ENCODE assay signal across 11 cellular contexts in genomic region chr16:31216116-31216469, GRCh38. TPM values are rescaled to one million over a fixed set of nuclear protein-coding genes. Genes with fewer than 3 reads are reported as not detected.
DNase-seq lines count a peak whose midpoint lies in the region; ATAC-seq, FAIRE-seq and TF ChIP-seq lines count a peak whose summit lies in the region.
"Had no signal": no experiment of that assay in that cellular context is flagged by ENCODE, and none has a peak within 500 bp of the region (broad histone marks: within the 10 kb centered on the region; RNA-seq: fewer than 3 reads in every experiment).

No MANE protein-coding gene starts in this region.

- TF ChIP-seq RAD21 in A549 (conservative IDR thresholded peaks at IDR 0.05 in 1 of 2, IDR thresholded peaks at IDR 0.05 in 1 of 2) = no peak

- TF ChIP-seq POLR2A in A549 (IDR thresholded peaks at IDR 0.05; ENCODE audit: low read length) = no peak

- TF ChIP-seq CTCF in A549 (IDR thresholded peaks at IDR 0.05) (no peak), HEK293 (tag by site-specific recombination; IDR thresholded peaks at IDR 0.05) (no peak), nephron (IDR thresholded peaks at IDR 0.05; ENCODE audit: unreplicated experiment in 3 of 3) (no peak)

- no peak for FAIRE-seq in A549 (lab: Jason Lieb, UNC)
- no peak for FAIRE-seq in RCC 7860 (lab: Jason Lieb, UNC)
- FAIRE-seq: D721Med had no signal

- H3K4me2 ChIP-seq in A549 = peak overlapping the region; percentile 97

- H3K27ac ChIP-seq in A549 = peak overlapping the region; percentile 52 to 82; a peak in 3 of 6 replicates
- no peak overlapping the region for H3K27ac ChIP-seq in HEK293 (ENCODE audit: extremely low read depth, low read depth, low read length)

- H3K36me3 Mint-ChIP-seq in central memory CD8-positive, alpha-beta T cell (ENCODE audit: insufficient read depth) = no peaks in the 10 kb centered on the region
- H3K36me3 Mint-ChIP-seq in nephron (ENCODE audit: low read depth) = no peaks in the 10 kb centered on the region

- ATAC-seq in A549 (no peak), HG03354 (IDR thresholded peaks at IDR 0.05; ENCODE audit: poor library complexity, severe bottlenecking, unreplicated experiment) (no peak), HG02759 (IDR thresholded peaks at IDR 0.05; ENCODE audit: unreplicated experiment) (no peak)
- ATAC-seq in central memory CD8-positive, alpha-beta T cell (replicated peaks; ENCODE audit: extremely low read depth, poor library complexity, severe bottlenecking) = no peak

- no peaks in the 10 kb centered on the region for H3K9me3 Mint-ChIP-seq in central memory CD8-positive, alpha-beta T cell
- no peaks in the 10 kb centered on the region for H3K9me3 Mint-ChIP-seq in nephron

- no peak overlapping the region for H3K27ac Mint-ChIP-seq in central memory CD8-positive, alpha-beta T cell (ENCODE audit: low read depth)
- no peak overlapping the region for H3K27ac Mint-ChIP-seq in nephron

- DNase-seq in A549 (ENCODE audit: low read depth in 1 of 2, low spot score in 1 of 2) (no peak), RCC 7860 (ENCODE audit: low spot score) (no peak), HuH-7 (ENCODE audit: low spot score) (no peak)
- no peak for DNase-seq in central memory CD8-positive, alpha-beta T cell (ENCODE audit: low spot score in 2 of 2)
- DNase-seq: GOT3, NCI-H1436 had no signal

- POLR2A ChIA-PET in A549 (lab: Yijun Ruan, JAX) = interaction anchor here (1.8 kb wide), 1 partner anchor 36 kb away, joined by 8 read pairs; the partner anchor contains the start of gene FUS
- POLR2A ChIA-PET in HEK293 (lab: Yijun Ruan, JAX) = interaction anchor here (0.8 to 2.8 kb wide), 4 partner anchors 16 to 240 kb away, joined by 3 to 21 read pairs (median 4); partner anchors contain the start of gene FUS

- no peaks in the 10 kb centered on the region for H3K9me3 ChIP-seq in A549
- no peaks in the 10 kb centered on the region for H3K9me3 ChIP-seq in HEK293 (ENCODE audit: control insufficient read depth, insufficient read depth, low read depth, low read length)

- peak overlapping the region; percentile 61 for H3K4me3 Mint-ChIP-seq in central memory CD8-positive, alpha-beta T cell
- H3K4me3 Mint-ChIP-seq in nephron = peak overlapping the region; percentile 79 to 87 (median 87)

- CTCF ChIA-PET in A549 (lab: Yijun Ruan, JAX) (interaction anchor here (0.7 to 1.6 kb wide), 3 partner anchors 11 to 227 kb away, joined by 3 to 5 read pairs (median 3); partner anchors contain the start of gene ZNF843), HEK293 (lab: Yijun Ruan, JAX) (interaction anchor here (0.6 kb wide), 1 partner anchor 64 kb away, joined by 3 read pairs; no protein-coding TSS in a partner anchor)

- H3K27me3 Mint-ChIP-seq in central memory CD8-positive, alpha-beta T cell = peaks cover 65% of the 10 kb centered on the region
- peaks cover 91% of the 10 kb centered on the region for H3K27me3 Mint-ChIP-seq in nephron (ENCODE audit: low read depth)

- 50% methylated on average over 10 of the region's 10 CpGs for WGBS in A549 (ENCODE audit: missing lambda C conversion rate)

- H3K4me3 ChIP-seq in A549 (peak overlapping the region; percentile 53), HEK293 (ENCODE audit: low read depth, low read length) (no peak overlapping the region)

- TF ChIP-seq EP300 in A549 (IDR thresholded peaks at IDR 0.05) = no peak

- H3K4me1 Mint-ChIP-seq in central memory CD8-positive, alpha-beta T cell = peaks cover 23% of the 10 kb centered on the region
- peaks cover 24% of the 10 kb centered on the region for H3K4me1 Mint-ChIP-seq in nephron

- H3K4me1 ChIP-seq in A549 = peaks cover 5% of the 10 kb centered on the region; the same call in 2 of the 3 replicates
- H3K4me1 ChIP-seq in HEK293 (ENCODE audit: control insufficient read depth, insufficient read depth, low read length) = no peaks in the 10 kb centered on the region

- H3K36me3 ChIP-seq in HEK293 (ENCODE audit: control insufficient read depth in 2 of 2, insufficient read depth in 1 of 2, low read length in 2 of 2) = no peaks in the 10 kb centered on the region

TF ChIP-seq in A549, 52 proteins besides CTCF, POLR2A, EP300 and RAD21 (continues in another document):
- TF ChIP-seq HOXB5 (CRISPR knock-in tag; IDR thresholded peaks at IDR 0.05) (no peak), SREBF2 (IDR thresholded peaks at IDR 0.05) (no peak), MAZ (IDR thresholded peaks at IDR 0.05; ENCODE audit: borderline replicate concordance, low read depth, low read length) (no peak), RCOR1 (IDR thresholded peaks at IDR 0.05; ENCODE audit: low read depth, low read length) (no peak), ZNF302 (CRISPR knock-in tag; IDR thresholded peaks at IDR 0.05) (no peak), SMC3 (IDR thresholded peaks at IDR 0.05) (no peak), HOXA7 (CRISPR knock-in tag; IDR thresholded peaks at IDR 0.05) (no peak), ATOH8 (CRISPR knock-in tag; IDR thresholded peaks at IDR 0.05; ENCODE audit: low read depth) (no peak), KDM1A (IDR thresholded peaks at IDR 0.05; ENCODE audit: low read depth) (no peak), ZC3H11A (IDR thresholded peaks at IDR 0.05) (no peak), POLR2AphosphoS2 (conservative IDR thresholded peaks at IDR 0.05; ENCODE audit: low read length) (no peak)

TF ChIP-seq in HEK293, 187 proteins besides CTCF, POLR2A, EP300 and RAD21:
- TF ChIP-seq ZNF548 (tag by site-specific recombination; IDR thresholded peaks at IDR 0.05) (no peak), IKZF3 (tag by site-specific recombination; IDR thresholded peaks at IDR 0.05) (no peak), ZNF423 (tag by site-specific recombination; IDR thresholded peaks at IDR 0.05) (no peak), ZNF449 (tag by site-specific recombination; IDR thresholded peaks at IDR 0.05) (peak; percentile 21; the same call in 1 of the 2 replicates), ZNF335 (tag by site-specific recombination; conservative IDR thresholded peaks at IDR 0.05) (0 out of 2 replicates have a peak, but pooled peaks have one; percentile 25)
TF ChIP-seq in HEK293: peak in this region for 2.

RNA-seq across cellular contexts. Expression of gene PYDC1, which starts 0.8 kb away (rescaled TPM):
- not detected in 2 replicates for polyA plus RNA-seq in A549 (2011; rRNA removed)
- not detected in 2 replicates for polyA plus RNA-seq in A549 (2012; cell fraction: cytosol; rRNA removed)
- not detected in 2 replicates for polyA plus RNA-seq in A549 (2012; cell fraction: nucleus; rRNA removed)
- not detected in 3 replicates for polyA plus RNA-seq in A549 (2017; fragmentation: RNase III; extraction: RNeasy Plus Mini Kit Qiagen cat#74134 plus additional on column Dnase treatment)
- not detected in 2 replicates for polyA minus RNA-seq in A549 (2011; rRNA and poly(A)+ RNA removed)

RNA-seq across cellular contexts. Expression of gene TRIM72, which starts 2.2 kb away (rescaled TPM):
- polyA plus RNA-seq in A549 (2011; rRNA removed) = not detected in 2 replicates
- not detected in 2 replicates for polyA plus RNA-seq in A549 (2012; cell fraction: cytosol; rRNA removed)
- not detected in 2 replicates for polyA plus RNA-seq in A549 (2012; cell fraction: nucleus; rRNA removed)
- 0.04 TPM in 1 of 3 replicates, not detected in the others for polyA plus RNA-seq in A549 (2017; fragmentation: RNase III; extraction: RNeasy Plus Mini Kit Qiagen cat#74134 plus additional on column Dnase treatment)
- polyA minus RNA-seq in A549 (2011; rRNA and poly(A)+ RNA removed) = not detected in 2 replicates

RNA-seq across cellular contexts. Expression of gene PYCARD, which starts 13.5 kb away (rescaled TPM):
- 16.1 and 20.0 TPM in 2 replicates for polyA plus RNA-seq in A549 (2011; rRNA removed)
- 55.4 and 66.6 TPM in 2 replicates for polyA plus RNA-seq in A549 (2012; cell fraction: cytosol; rRNA removed)
- polyA plus RNA-seq in A549 (2012; cell fraction: nucleus; rRNA removed) = 46.0 and 74.9 TPM in 2 replicates
- polyA plus RNA-seq in A549 (2017; fragmentation: RNase III; extraction: RNeasy Plus Mini Kit Qiagen cat#74134 plus additional on column Dnase treatment) = 26.4 to 32.2 TPM (median 30.1 TPM) in 3 replicates
- 12.4 and 15.4 TPM in 2 replicates for polyA minus RNA-seq in A549 (2011; rRNA and poly(A)+ RNA removed)

RNA-seq across cellular contexts. Expression of gene FUS, which starts 36.2 kb away (rescaled TPM):
- 168 and 224 TPM in 2 replicates for polyA plus RNA-seq in A549 (2011; rRNA removed)
- polyA plus RNA-seq in A549 (2012; cell fraction: cytosol; rRNA removed) = 382 and 384 TPM in 2 replicates
- polyA plus RNA-seq in A549 (2012; cell fraction: nucleus; rRNA removed) = 432 and 577 TPM in 2 replicates
- 740 to 780 TPM (median 745 TPM) in 3 replicates for polyA plus RNA-seq in A549 (2017; fragmentation: RNase III; extraction: RNeasy Plus Mini Kit Qiagen cat#74134 plus additional on column Dnase treatment)
- 161 and 177 TPM in 2 replicates for polyA minus RNA-seq in A549 (2011; rRNA and poly(A)+ RNA removed)

RNA-seq across cellular contexts. Expression of gene ITGAM, which starts 43.7 kb away (rescaled TPM):
- polyA plus RNA-seq in A549 (2011; rRNA removed) = 0.77 and 0.88 TPM in 2 replicates
- polyA plus RNA-seq in A549 (2012; cell fraction: cytosol; rRNA removed) = 1.5 and 1.7 TPM in 2 replicates
- polyA plus RNA-seq in A549 (2012; cell fraction: nucleus; rRNA removed) = 6.5 and 6.6 TPM in 2 replicates
- polyA plus RNA-seq in A549 (2017; fragmentation: RNase III; extraction: RNeasy Plus Mini Kit Qiagen cat#74134 plus additional on column Dnase treatment) = 0.84 to 1.5 TPM (median 1.3 TPM) in 3 replicates
- 1.0 and 1.6 TPM in 2 replicates for polyA minus RNA-seq in A549 (2011; rRNA and poly(A)+ RNA removed)
